In the genomic region with DNA sequence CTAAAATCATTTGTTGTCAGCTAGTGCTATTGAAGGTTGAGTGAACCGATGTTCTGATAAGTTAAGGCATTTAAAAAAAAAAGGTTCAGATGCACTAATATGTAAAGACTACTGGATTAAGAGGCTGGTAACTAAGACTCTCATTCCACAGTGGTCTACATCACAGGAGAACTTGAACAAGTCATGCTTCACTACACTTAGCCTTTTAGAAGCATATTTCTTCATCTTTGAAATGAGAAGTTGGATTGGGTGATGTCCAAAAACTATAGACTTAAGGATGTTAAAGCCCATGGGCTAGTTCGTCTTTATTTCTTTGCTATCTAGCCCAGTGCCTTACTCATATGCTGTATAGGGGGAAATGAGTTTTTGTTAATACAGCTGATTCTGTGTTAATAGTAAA, we compare ENCODE assay signal across 18 cellular contexts.
"Had no signal": no experiment of that assay in that cellular context is flagged by ENCODE, and none has a peak within 500 bp of the region (broad histone marks: within the 10 kb centered on the region; RNA-seq: fewer than 3 reads in every experiment).

No MANE protein-coding gene starts in this region.

- DNase-seq: Karpas-422, KG1, MG63, NCI-H1092, NCI-H1105 treated with DMSO at 0.1 percent for 48 hours, NCI-H1417 treated with DMSO at 0.1 percent for 48 hours, NCI-H146, NCI-H1694 treated with DMSO at 0.1 percent for 48 hours, NCI-H1930, NCI-H2081, NCI-H2107, NCI-H2227 treated with DMSO at 0.1 percent for 48 hours, NCI-H524, NCI-H69, NCI-H774, Right ventricle myocardium superior, RPMI8226, SIG-M5 had no signal
